Comparison of ENCODE assay signal across 8 cellular contexts in the genomic region with DNA sequence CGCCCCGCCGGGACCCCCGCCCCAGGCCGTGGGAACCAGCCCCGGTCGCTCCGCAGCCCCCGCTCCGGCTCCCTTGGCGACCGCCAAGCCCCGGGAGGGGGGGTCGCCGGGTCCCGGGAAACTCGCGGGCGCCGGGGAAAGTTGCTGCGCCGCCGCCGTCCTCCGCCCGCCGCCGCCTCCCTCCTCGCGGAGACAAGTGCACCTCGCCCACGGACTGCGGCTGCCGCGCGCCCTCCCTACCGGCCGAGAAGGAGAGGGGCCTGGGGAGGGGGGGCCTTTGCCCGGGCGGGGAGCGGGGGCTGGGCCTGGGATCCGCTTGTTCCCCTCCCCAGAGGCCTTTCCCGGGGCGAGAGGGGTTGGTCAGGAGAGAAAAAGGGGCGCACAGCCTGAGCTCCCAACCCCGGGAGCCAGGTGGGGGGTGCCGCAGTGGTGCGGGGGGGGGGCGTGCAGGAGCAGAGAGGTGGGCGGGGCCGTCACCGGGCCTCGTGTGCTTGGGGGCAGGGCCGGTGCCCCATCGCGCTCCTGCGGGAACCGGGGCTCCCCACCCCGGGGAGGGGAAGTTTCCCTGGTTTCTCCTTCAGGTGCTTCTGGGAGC. TPM values are rescaled to one million over a fixed set of nuclear protein-coding genes. Genes with fewer than 3 reads are reported as not detected.
A peak's percentile ranks its signal among the peaks of the same experiment; 100 is the strongest.
DNase-seq lines count a peak whose midpoint lies in the region; ATAC-seq and TF ChIP-seq lines count a peak whose summit lies in the region.

No MANE protein-coding gene starts in this region.

- peak overlapping the region; percentile 70 for H3K4me3 Mint-ChIP-seq in nephron progenitor cell

- H3K4me1 Mint-ChIP-seq in nephron progenitor cell = peaks cover 24% of the 10 kb centered on the region

- H3K27ac Mint-ChIP-seq in nephron progenitor cell = no peak overlapping the region

- peak; percentile 4 for ATAC-seq in GM21423 (IDR thresholded peaks at IDR 0.05; ENCODE audit: unreplicated experiment)

- DNase-seq in DMS79 (lab: John Stamatoyannopoulos, UW) (peak; percentile 33), NB4 (ENCODE audit: low read depth) (peak; percentile 47), nephron progenitor cell (peak; percentile 61), KG1 (lab: John Stamatoyannopoulos, UW) (no peak), C1 segment of cervical spinal cord (lab: John Stamatoyannopoulos, UW) (no peak)
- DNase-seq in activated CD4-positive, CD25-positive, alpha-beta regulatory T cell treated with anti-CD3 and anti-CD28 coated beads, Interleukin-2, amount 50 U/mL, for 72 hours = no peak

- H3K36me3 ChIP-seq in ectodermal cell (ENCODE audit: control insufficient read depth, insufficient read depth, low read length) = no peaks in the 10 kb centered on the region

- TF ChIP-seq CTCF in NB4 (IDR thresholded peaks at IDR 0.05; ENCODE audit: low read depth, low read length) = no peak
- TF ChIP-seq CTCF in nephron progenitor cell (IDR thresholded peaks at IDR 0.05) = no peak

- peaks cover 3% of the 10 kb centered on the region for H3K36me3 Mint-ChIP-seq in nephron progenitor cell (ENCODE audit: low read depth)

- H3K4me1 ChIP-seq in ectodermal cell (ENCODE audit: control insufficient read depth, insufficient read depth, low read length) = peaks cover 33% of the 10 kb centered on the region

- no peaks in the 10 kb centered on the region for H3K27me3 Mint-ChIP-seq in nephron progenitor cell (ENCODE audit: low read depth, poor library complexity)

- no peak overlapping the region for H3K27ac ChIP-seq in ectodermal cell (ENCODE audit: insufficient read depth, low read depth, low read length, poor library complexity, severe bottlenecking)

- no peaks in the 10 kb centered on the region for H3K9me3 ChIP-seq in ectodermal cell (ENCODE audit: control insufficient read depth, low read length)

- TF ChIP-seq POLR2A in NB4 (IDR thresholded peaks at IDR 0.05; ENCODE audit: extremely low read depth, insufficient read length) = no peak

- 0 to 1% methylated on average over 59 of the region's 59 CpGs for WGBS in ectodermal cell, 2 experiments

- H3K9me3 Mint-ChIP-seq in nephron progenitor cell = peaks cover 4% of the 10 kb centered on the region

- no peaks in the 10 kb centered on the region for H3K27me3 ChIP-seq in ectodermal cell (ENCODE audit: control insufficient read depth, insufficient read depth, low read length, poor library complexity, severe bottlenecking)

- H3K4me3 ChIP-seq in NB4 (ENCODE audit: low read depth, low read length) = peak overlapping the region; percentile 44
- peak overlapping the region; percentile 71 for H3K4me3 ChIP-seq in ectodermal cell (ENCODE audit: insufficient read depth, low read depth, low read length)

RNA-seq across cellular contexts. Expression of gene AGRN, which starts 0.6 kb away (rescaled TPM):
- polyA plus RNA-seq in ectodermal cell (2013, experiment 1 of 4) = 156 TPM
- polyA plus RNA-seq in ectodermal cell (2013, experiment 2 of 4) = 193 TPM
- polyA plus RNA-seq in ectodermal cell (2013, experiment 3 of 4) = 128 TPM
- 148 TPM for polyA plus RNA-seq in ectodermal cell (2013, experiment 4 of 4)

RNA-seq across cellular contexts. Expression of gene ISG15, which starts 7.2 kb away (rescaled TPM):
- polyA plus RNA-seq in ectodermal cell (2013, experiment 1 of 4) = 43.1 TPM
- 49.8 TPM for polyA plus RNA-seq in ectodermal cell (2013, experiment 2 of 4)
- 42.8 TPM for polyA plus RNA-seq in ectodermal cell (2013, experiment 3 of 4)
- 40.3 TPM for polyA plus RNA-seq in ectodermal cell (2013, experiment 4 of 4)

RNA-seq across cellular contexts. Expression of gene HES4, which starts 20.6 kb away (rescaled TPM):
- 23.1 TPM for polyA plus RNA-seq in ectodermal cell (2013, experiment 1 of 4)
- 20.6 TPM for polyA plus RNA-seq in ectodermal cell (2013, experiment 2 of 4)
- 76.6 TPM for polyA plus RNA-seq in ectodermal cell (2013, experiment 3 of 4)
- 89.3 TPM for polyA plus RNA-seq in ectodermal cell (2013, experiment 4 of 4)

RNA-seq across cellular contexts. Expression of gene PERM1, which starts 38.6 kb away (rescaled TPM):
- not detected for polyA plus RNA-seq in ectodermal cell (2013, experiment 1 of 4)
- not detected for polyA plus RNA-seq in ectodermal cell (2013, experiment 2 of 4)
- polyA plus RNA-seq in ectodermal cell (2013, experiment 3 of 4) = not detected
- not detected for polyA plus RNA-seq in ectodermal cell (2013, experiment 4 of 4)

RNA-seq across cellular contexts. Expression of gene RNF223, which starts 53.6 kb away (rescaled TPM):
- not detected for polyA plus RNA-seq in ectodermal cell (2013, experiment 1 of 4)
- not detected for polyA plus RNA-seq in ectodermal cell (2013, experiment 2 of 4)
- polyA plus RNA-seq in ectodermal cell (2013, experiment 3 of 4) = not detected
- polyA plus RNA-seq in ectodermal cell (2013, experiment 4 of 4) = not detected

Comparison
In these comparisons a context has a peak if more than half of its experiments do, and no peak if none do; other contexts are left out.
1. DNase-seq: peak in DMS79 (single experiment), NB4 (single experiment) and nephron progenitor cell (single experiment); none in activated CD4-positive, CD25-positive, alpha-beta regulatory T cell treated with anti-CD3 and anti-CD28 coated beads, Interleukin-2, amount 50 U/mL, for 72 hours (single experiment), KG1 (single experiment) and C1 segment of cervical spinal cord (0 of 14).